ENCODE assay signal across 1 cellular context in genomic region chr11:86981777-86982540, GRCh38.
A peak's percentile ranks its signal among the peaks of the same experiment; 100 is the strongest.
TF ChIP-seq lines count a peak whose summit lies in the region.

No MANE protein-coding gene starts in this region.

TF ChIP-seq in HepG2, 621 proteins besides CTCF, POLR2A, EP300 and RAD21 (continued from another document and continues in another):
- TF ChIP-seq NFIB (CRISPR knock-in tag; IDR thresholded peaks at IDR 0.05; ENCODE audit: borderline replicate concordance) (no peak), ZBTB7A (CRISPR knock-in tag; IDR thresholded peaks at IDR 0.05) (no peak), ZNF660 (CRISPR knock-in tag; IDR thresholded peaks at IDR 0.05; ENCODE audit: borderline replicate concordance, low read depth) (no peak), ZNF703 (CRISPR knock-in tag; IDR thresholded peaks at IDR 0.05; ENCODE audit: borderline replicate concordance) (no peak), ZNF75D (CRISPR knock-in tag; IDR thresholded peaks at IDR 0.05; ENCODE audit: borderline replicate concordance) (no peak), NFE2 (CRISPR knock-in tag; IDR thresholded peaks at IDR 0.05) (no peak), RELA (CRISPR knock-in tag; IDR thresholded peaks at IDR 0.05) (no peak), ZNF264 (CRISPR knock-in tag; IDR thresholded peaks at IDR 0.05) (no peak), HNF1A (IDR thresholded peaks at IDR 0.05; ENCODE audit: low read depth) (no peak), HNF1A (CRISPR knock-in tag; IDR thresholded peaks at IDR 0.05; ENCODE audit: borderline replicate concordance) (no peak), HCFC1 (IDR thresholded peaks at IDR 0.05; ENCODE audit: low read depth, low read length) (no peak), ZNF543 (CRISPR knock-in tag; IDR thresholded peaks at IDR 0.05) (no peak), ZBTB7B (CRISPR knock-in tag; IDR thresholded peaks at IDR 0.05) (no peak), ERF (CRISPR knock-in tag; IDR thresholded peaks at IDR 0.05) (no peak), JUN (CRISPR knock-in tag; IDR thresholded peaks at IDR 0.05) (no peak), ZNF432 (CRISPR knock-in tag; IDR thresholded peaks at IDR 0.05; ENCODE audit: borderline replicate concordance) (no peak), ZNF10 (CRISPR knock-in tag; IDR thresholded peaks at IDR 0.05; ENCODE audit: borderline replicate concordance, low read depth) (no peak), ZNF136 (CRISPR knock-in tag; IDR thresholded peaks at IDR 0.05; ENCODE audit: low read depth) (no peak), MLLT10 (CRISPR knock-in tag; IDR thresholded peaks at IDR 0.05) (no peak), ZNF615 (CRISPR knock-in tag; IDR thresholded peaks at IDR 0.05; ENCODE audit: borderline replicate concordance) (no peak), NKX3-1 (CRISPR knock-in tag; IDR thresholded peaks at IDR 0.05) (no peak), ZFAT (CRISPR knock-in tag; conservative IDR thresholded peaks at IDR 0.05) (no peak), TEAD3 (CRISPR knock-in tag; optimal IDR thresholded peaks at IDR 0.05; ENCODE audit: borderline replicate concordance) (no peak), ZNF605 (CRISPR knock-in tag; IDR thresholded peaks at IDR 0.05) (no peak), ZNF713 (CRISPR knock-in tag; IDR thresholded peaks at IDR 0.05) (no peak), FOXP1 (IDR thresholded peaks at IDR 0.05) (no peak), FOXP1 (CRISPR knock-in tag; IDR thresholded peaks at IDR 0.05) (no peak), PAF1 (CRISPR knock-in tag; IDR thresholded peaks at IDR 0.05) (no peak), ZNF549 (CRISPR knock-in tag; IDR thresholded peaks at IDR 0.05) (no peak), SIX1 (CRISPR knock-in tag; IDR thresholded peaks at IDR 0.05; ENCODE audit: borderline replicate concordance) (no peak), DZIP1 (CRISPR knock-in tag; IDR thresholded peaks at IDR 0.05) (no peak), NONO (IDR thresholded peaks at IDR 0.05) (no peak), NONO (CRISPR knock-in tag; conservative IDR thresholded peaks at IDR 0.05) (no peak), ZNF562 (CRISPR knock-in tag; IDR thresholded peaks at IDR 0.05; ENCODE audit: borderline replicate concordance) (no peak), SAFB2 (CRISPR knock-in tag; IDR thresholded peaks at IDR 0.05; ENCODE audit: borderline replicate concordance, low read depth) (no peak), ZC3H4 (CRISPR knock-in tag; IDR thresholded peaks at IDR 0.05; ENCODE audit: borderline replicate concordance) (no peak), ELF4 (CRISPR knock-in tag; IDR thresholded peaks at IDR 0.05; ENCODE audit: borderline replicate concordance) (no peak), HHEX (CRISPR knock-in tag; IDR thresholded peaks at IDR 0.05) (no peak), ZNF33A (CRISPR knock-in tag; IDR thresholded peaks at IDR 0.05; ENCODE audit: borderline replicate concordance) (no peak), PHB2 (IDR thresholded peaks at IDR 0.05; ENCODE audit: partially characterized antibody) (no peak), ZNF773 (CRISPR knock-in tag; IDR thresholded peaks at IDR 0.05; ENCODE audit: borderline replicate concordance) (no peak)
- TF ChIP-seq, protein P1, sequence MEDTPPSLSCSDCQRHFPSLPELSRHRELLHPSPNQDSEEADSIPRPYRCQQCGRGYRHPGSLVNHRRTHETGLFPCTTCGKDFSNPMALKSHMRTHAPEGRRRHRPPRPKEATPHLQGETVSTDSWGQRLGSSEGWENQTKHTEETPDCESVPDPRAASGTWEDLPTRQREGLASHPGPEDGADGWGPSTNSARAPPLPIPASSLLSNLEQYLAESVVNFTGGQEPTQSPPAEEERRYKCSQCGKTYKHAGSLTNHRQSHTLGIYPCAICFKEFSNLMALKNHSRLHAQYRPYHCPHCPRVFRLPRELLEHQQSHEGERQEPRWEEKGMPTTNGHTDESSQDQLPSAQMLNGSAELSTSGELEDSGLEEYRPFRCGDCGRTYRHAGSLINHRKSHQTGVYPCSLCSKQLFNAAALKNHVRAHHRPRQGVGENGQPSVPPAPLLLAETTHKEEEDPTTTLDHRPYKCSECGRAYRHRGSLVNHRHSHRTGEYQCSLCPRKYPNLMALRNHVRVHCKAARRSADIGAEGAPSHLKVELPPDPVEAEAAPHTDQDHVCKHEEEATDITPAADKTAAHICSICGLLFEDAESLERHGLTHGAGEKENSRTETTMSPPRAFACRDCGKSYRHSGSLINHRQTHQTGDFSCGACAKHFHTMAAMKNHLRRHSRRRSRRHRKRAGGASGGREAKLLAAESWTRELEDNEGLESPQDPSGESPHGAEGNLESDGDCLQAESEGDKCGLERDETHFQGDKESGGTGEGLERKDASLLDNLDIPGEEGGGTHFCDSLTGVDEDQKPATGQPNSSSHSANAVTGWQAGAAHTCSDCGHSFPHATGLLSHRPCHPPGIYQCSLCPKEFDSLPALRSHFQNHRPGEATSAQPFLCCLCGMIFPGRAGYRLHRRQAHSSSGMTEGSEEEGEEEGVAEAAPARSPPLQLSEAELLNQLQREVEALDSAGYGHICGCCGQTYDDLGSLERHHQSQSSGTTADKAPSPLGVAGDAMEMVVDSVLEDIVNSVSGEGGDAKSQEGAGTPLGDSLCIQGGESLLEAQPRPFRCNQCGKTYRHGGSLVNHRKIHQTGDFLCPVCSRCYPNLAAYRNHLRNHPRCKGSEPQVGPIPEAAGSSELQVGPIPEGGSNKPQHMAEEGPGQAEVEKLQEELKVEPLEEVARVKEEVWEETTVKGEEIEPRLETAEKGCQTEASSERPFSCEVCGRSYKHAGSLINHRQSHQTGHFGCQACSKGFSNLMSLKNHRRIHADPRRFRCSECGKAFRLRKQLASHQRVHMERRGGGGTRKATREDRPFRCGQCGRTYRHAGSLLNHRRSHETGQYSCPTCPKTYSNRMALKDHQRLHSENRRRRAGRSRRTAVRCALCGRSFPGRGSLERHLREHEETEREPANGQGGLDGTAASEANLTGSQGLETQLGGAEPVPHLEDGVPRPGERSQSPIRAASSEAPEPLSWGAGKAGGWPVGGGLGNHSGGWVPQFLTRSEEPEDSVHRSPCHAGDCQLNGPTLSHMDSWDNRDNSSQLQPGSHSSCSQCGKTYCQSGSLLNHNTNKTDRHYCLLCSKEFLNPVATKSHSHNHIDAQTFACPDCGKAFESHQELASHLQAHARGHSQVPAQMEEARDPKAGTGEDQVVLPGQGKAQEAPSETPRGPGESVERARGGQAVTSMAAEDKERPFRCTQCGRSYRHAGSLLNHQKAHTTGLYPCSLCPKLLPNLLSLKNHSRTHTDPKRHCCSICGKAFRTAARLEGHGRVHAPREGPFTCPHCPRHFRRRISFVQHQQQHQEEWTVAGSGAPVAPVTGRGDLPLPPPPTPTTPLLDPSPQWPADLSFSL (CRISPR knock-in tag; IDR thresholded peaks at IDR 0.05) = no peak
- TF ChIP-seq, protein P2, sequence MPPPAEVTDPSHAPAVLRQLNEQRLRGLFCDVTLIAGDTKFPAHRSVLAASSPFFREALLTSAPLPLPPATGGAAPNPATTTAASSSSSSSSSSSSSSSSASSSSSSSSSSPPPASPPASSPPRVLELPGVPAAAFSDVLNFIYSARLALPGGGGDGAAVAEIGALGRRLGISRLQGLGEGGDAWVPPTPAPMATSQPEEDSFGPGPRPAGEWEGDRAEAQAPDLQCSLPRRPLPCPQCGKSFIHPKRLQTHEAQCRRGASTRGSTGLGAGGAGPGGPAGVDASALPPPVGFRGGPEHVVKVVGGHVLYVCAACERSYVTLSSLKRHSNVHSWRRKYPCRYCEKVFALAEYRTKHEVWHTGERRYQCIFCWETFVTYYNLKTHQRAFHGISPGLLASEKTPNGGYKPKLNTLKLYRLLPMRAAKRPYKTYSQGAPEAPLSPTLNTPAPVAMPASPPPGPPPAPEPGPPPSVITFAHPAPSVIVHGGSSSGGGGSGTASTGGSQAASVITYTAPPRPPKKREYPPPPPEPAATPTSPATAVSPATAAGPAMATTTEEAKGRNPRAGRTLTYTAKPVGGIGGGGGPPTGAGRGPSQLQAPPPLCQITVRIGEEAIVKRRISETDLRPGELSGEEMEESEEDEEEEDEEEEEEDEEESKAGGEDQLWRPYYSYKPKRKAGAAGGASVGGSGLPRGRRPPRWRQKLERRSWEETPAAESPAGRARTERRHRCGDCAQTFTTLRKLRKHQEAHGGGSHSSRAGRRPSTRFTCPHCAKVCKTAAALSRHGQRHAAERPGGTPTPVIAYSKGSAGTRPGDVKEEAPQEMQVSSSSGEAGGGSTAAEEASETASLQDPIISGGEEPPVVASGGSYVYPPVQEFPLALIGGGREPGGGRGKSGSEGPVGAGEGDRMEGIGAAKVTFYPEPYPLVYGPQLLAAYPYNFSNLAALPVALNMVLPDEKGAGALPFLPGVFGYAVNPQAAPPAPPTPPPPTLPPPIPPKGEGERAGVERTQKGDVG (CRISPR knock-in tag; IDR thresholded peaks at IDR 0.05; ENCODE audit: borderline replicate concordance) = no peak
- TF ChIP-seq, protein P3, sequence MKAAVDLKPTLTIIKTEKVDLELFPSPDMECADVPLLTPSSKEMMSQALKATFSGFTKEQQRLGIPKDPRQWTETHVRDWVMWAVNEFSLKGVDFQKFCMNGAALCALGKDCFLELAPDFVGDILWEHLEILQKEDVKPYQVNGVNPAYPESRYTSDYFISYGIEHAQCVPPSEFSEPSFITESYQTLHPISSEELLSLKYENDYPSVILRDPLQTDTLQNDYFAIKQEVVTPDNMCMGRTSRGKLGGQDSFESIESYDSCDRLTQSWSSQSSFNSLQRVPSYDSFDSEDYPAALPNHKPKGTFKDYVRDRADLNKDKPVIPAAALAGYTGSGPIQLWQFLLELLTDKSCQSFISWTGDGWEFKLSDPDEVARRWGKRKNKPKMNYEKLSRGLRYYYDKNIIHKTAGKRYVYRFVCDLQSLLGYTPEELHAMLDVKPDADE (CRISPR knock-in tag; IDR thresholded peaks at IDR 0.05) = no peak
- TF ChIP-seq, protein P4, sequence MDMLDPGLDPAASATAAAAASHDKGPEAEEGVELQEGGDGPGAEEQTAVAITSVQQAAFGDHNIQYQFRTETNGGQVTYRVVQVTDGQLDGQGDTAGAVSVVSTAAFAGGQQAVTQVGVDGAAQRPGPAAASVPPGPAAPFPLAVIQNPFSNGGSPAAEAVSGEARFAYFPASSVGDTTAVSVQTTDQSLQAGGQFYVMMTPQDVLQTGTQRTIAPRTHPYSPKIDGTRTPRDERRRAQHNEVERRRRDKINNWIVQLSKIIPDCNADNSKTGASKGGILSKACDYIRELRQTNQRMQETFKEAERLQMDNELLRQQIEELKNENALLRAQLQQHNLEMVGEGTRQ (IDR thresholded peaks at IDR 0.05; ENCODE audit: low read depth, low read length) = 0 out of 2 replicates have a peak, but pooled peaks have one; percentile 14
- TF ChIP-seq, protein P4 (CRISPR knock-in tag; IDR thresholded peaks at IDR 0.05; ENCODE audit: borderline replicate concordance) = peak; percentile 28; the same call in 1 of the 2 replicates
- TF ChIP-seq, protein P5, sequence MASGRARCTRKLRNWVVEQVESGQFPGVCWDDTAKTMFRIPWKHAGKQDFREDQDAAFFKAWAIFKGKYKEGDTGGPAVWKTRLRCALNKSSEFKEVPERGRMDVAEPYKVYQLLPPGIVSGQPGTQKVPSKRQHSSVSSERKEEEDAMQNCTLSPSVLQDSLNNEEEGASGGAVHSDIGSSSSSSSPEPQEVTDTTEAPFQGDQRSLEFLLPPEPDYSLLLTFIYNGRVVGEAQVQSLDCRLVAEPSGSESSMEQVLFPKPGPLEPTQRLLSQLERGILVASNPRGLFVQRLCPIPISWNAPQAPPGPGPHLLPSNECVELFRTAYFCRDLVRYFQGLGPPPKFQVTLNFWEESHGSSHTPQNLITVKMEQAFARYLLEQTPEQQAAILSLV (CRISPR knock-in tag; IDR thresholded peaks at IDR 0.05; ENCODE audit: borderline replicate concordance) = no peak
